ENCODE assay signal across 8 cellular contexts in genomic region chr1:151281225-151281968, GRCh38. TPM values are rescaled to one million over a fixed set of nuclear protein-coding genes. Genes with fewer than 3 reads are reported as not detected.
DNase-seq lines count a peak whose midpoint lies in the region; TF ChIP-seq lines count a peak whose summit lies in the region.

No MANE protein-coding gene starts in this region.

- no peaks in the 10 kb centered on the region for H3K9me3 ChIP-seq in H9 (ENCODE audit: control insufficient read depth, low read depth, low read length)
- no peaks in the 10 kb centered on the region for H3K9me3 ChIP-seq in MG63

- H2BK120ac ChIP-seq in H9 (ENCODE audit: low read depth, low read length, poor library complexity, severe bottlenecking) = peak overlapping the region; percentile 19

- H3K27me3 Mint-ChIP-seq in H9 (ENCODE audit: low read depth) (peaks cover 9% of the 10 kb centered on the region), nephron progenitor cell (ENCODE audit: low read depth, poor library complexity) (peaks cover 17% of the 10 kb centered on the region)
- H3K27me3 Mint-ChIP-seq in stimulated activated naive CD8-positive, alpha-beta T cell treated with anti-CD3 and anti-CD28 coated beads, Interleukin-15, Interleukin-2, amounts not matched to agents 100 ng/mL and 50 ng/mL, for 24 hours = no peaks in the 10 kb centered on the region

- H3K14ac ChIP-seq in H9 (ENCODE audit: insufficient read depth, low read length) = peak overlapping the region; percentile 94

- H3K23me2 ChIP-seq in H9 (ENCODE audit: insufficient read length, low read depth, low read length, poor library complexity, severe bottlenecking) = peaks cover 7% of the 10 kb centered on the region

- H3K27ac Mint-ChIP-seq in H9 (peak overlapping the region; percentile 100), nephron progenitor cell (peak overlapping the region; percentile 100)
- peak overlapping the region; percentile 99 for H3K27ac Mint-ChIP-seq in stimulated activated naive CD8-positive, alpha-beta T cell treated with anti-CD3 and anti-CD28 coated beads, Interleukin-15, Interleukin-2, amounts not matched to agents 100 ng/mL and 50 ng/mL, for 24 hours

- H2BK12ac ChIP-seq in H9 (ENCODE audit: insufficient read length, low read depth, low read length) = peak overlapping the region; percentile 78

- TF ChIP-seq CTCF in H9 (conservative IDR thresholded peaks at IDR 0.05) (0 out of 3 replicates have a peak, but pooled peaks have one; percentile 14), nephron progenitor cell (IDR thresholded peaks at IDR 0.05) (no peak)

- H3K4me3 Mint-ChIP-seq in H9 = peak overlapping the region; percentile 95 to 97
- H3K4me3 Mint-ChIP-seq in nephron progenitor cell = peak overlapping the region; percentile 93
- H3K4me3 Mint-ChIP-seq in stimulated activated naive CD8-positive, alpha-beta T cell treated with anti-CD3 and anti-CD28 coated beads, Interleukin-15, Interleukin-2, amounts not matched to agents 100 ng/mL and 50 ng/mL, for 24 hours = peak overlapping the region; percentile 97

- H3K4ac ChIP-seq in H9 (ENCODE audit: low read depth, low read length) = no peak overlapping the region; the same call in 1 of the 2 replicates

- H3K79me2 ChIP-seq in H9 (ENCODE audit: insufficient read depth, low read length) = peaks cover 8% of the 10 kb centered on the region; the same call in 1 of the 2 replicates

- peak overlapping the region; percentile 81 for H3K4me2 ChIP-seq in H9 (ENCODE audit: insufficient read depth, insufficient read length, low read length)

- no peak overlapping the region for H2AFZ ChIP-seq in H9 (ENCODE audit: low read length)

- H3K4me1 Mint-ChIP-seq in H9 (peaks cover 19 to 25% of the 10 kb centered on the region in 2 experiments), nephron progenitor cell (peaks cover 29% of the 10 kb centered on the region)
- peaks cover 56% of the 10 kb centered on the region for H3K4me1 Mint-ChIP-seq in stimulated activated naive CD8-positive, alpha-beta T cell treated with anti-CD3 and anti-CD28 coated beads, Interleukin-15, Interleukin-2, amounts not matched to agents 100 ng/mL and 50 ng/mL, for 24 hours (ENCODE audit: low read depth)

- H2BK5ac ChIP-seq in H9 (ENCODE audit: insufficient read length, low read length) = peak overlapping the region; percentile 71

- peak overlapping the region; percentile 98 for H3K18ac ChIP-seq in H9 (ENCODE audit: insufficient read length, low read depth, low read length)

- H3T11ph ChIP-seq in H9 (ENCODE audit: low read length) = peak overlapping the region; percentile 22

- peak overlapping the region; percentile 92 for H3K56ac ChIP-seq in H9 (ENCODE audit: insufficient read length, low read depth, low read length)

- no peak overlapping the region for H2BK15ac ChIP-seq in H9 (ENCODE audit: low read depth, low read length)

- H3K27me3 ChIP-seq in H9 (ENCODE audit: insufficient read depth, low read length) = no peaks in the 10 kb centered on the region
- no peaks in the 10 kb centered on the region for H3K27me3 ChIP-seq in MG63

- peak; percentile 99 for DNase-seq in EL
- DNase-seq in H9 = peak; percentile 96
- DNase-seq in MG63 = peak; percentile 99
- DNase-seq in SHP77 (lab: John Stamatoyannopoulos, UW) = peak; percentile 100
- peak; percentile 68 for DNase-seq in activated gamma-delta T cell (lab: John Stamatoyannopoulos, UW)
- DNase-seq in fibroblast of the conjunctiva (ENCODE audit: low read depth) = peak; percentile 98
- peak; percentile 94 for DNase-seq in nephron progenitor cell

- H4K20me1 ChIP-seq in H9 (ENCODE audit: control insufficient read depth, insufficient read depth, insufficient read length) = no peaks in the 10 kb centered on the region

- H2AK5ac ChIP-seq in H9 (ENCODE audit: insufficient read length, low read length) = no peak overlapping the region

- H2BK20ac ChIP-seq in H9 (ENCODE audit: low read depth, low read length, poor library complexity, severe bottlenecking) = no peak overlapping the region

- peak overlapping the region; percentile 90 for H3K9ac ChIP-seq in H9 (ENCODE audit: extremely low read depth, insufficient read length, low read length)

- peak overlapping the region; percentile 98 for H3K27ac ChIP-seq in H9 (ENCODE audit: insufficient read length, low read depth, low read length)

- H4K5ac ChIP-seq in H9 (ENCODE audit: insufficient read length, low read depth, low read length) = peak overlapping the region; percentile 95

- H3K79me1 ChIP-seq in H9 (ENCODE audit: insufficient read depth, low read depth, low read length, poor library complexity, severe bottlenecking) = no peaks in the 10 kb centered on the region

- H3K4me3 ChIP-seq in MG63 = peak overlapping the region; percentile 72

- H3K23ac ChIP-seq in H9 (ENCODE audit: insufficient read length, low read depth, low read length) = peak overlapping the region; percentile 1

- H3K4me1 ChIP-seq in H9 (ENCODE audit: insufficient read depth, low read length) = no peaks in the 10 kb centered on the region

- H3K9me3 Mint-ChIP-seq in H9 (no peaks in the 10 kb centered on the region), nephron progenitor cell (no peaks in the 10 kb centered on the region)
- no peaks in the 10 kb centered on the region for H3K9me3 Mint-ChIP-seq in stimulated activated naive CD8-positive, alpha-beta T cell treated with anti-CD3 and anti-CD28 coated beads, Interleukin-15, Interleukin-2, amounts not matched to agents 100 ng/mL and 50 ng/mL, for 24 hours

- peaks cover 13% of the 10 kb centered on the region for H3K36me3 ChIP-seq in MG63

- H3K36me3 Mint-ChIP-seq in H9 (ENCODE audit: insufficient read depth in 1 of 3, low read depth in 3 of 3) = peaks cover 20 to 25% (median 20%) of the 10 kb centered on the region in 3 experiments; a peak in 6 of 7 replicates
- no peaks in the 10 kb centered on the region for H3K36me3 Mint-ChIP-seq in nephron progenitor cell (ENCODE audit: low read depth)
- peaks cover 3% of the 10 kb centered on the region for H3K36me3 Mint-ChIP-seq in stimulated activated naive CD8-positive, alpha-beta T cell treated with anti-CD3 and anti-CD28 coated beads, Interleukin-15, Interleukin-2, amounts not matched to agents 100 ng/mL and 50 ng/mL, for 24 hours (ENCODE audit: low read depth)

- H4K91ac ChIP-seq in H9 (ENCODE audit: insufficient read length, low read depth, low read length) = no peak overlapping the region

- peak overlapping the region; percentile 58 for H4K8ac ChIP-seq in H9 (replicated peaks; ENCODE audit: insufficient read length, low read depth, low read length)

- WGBS in H9 (ENCODE audit: extremely low coverage, insufficient read length, low lambda C conversion rate) = no CpG with 5 or more reads among the region's 48 CpGs

RNA-seq across cellular contexts. Expression of gene ZNF687, which starts 0.7 kb away (rescaled TPM):
- total RNA-seq in H9 (2021) = 52.9 and 58.2 TPM in 2 replicates
- 14.9 and 22.9 TPM in 2 replicates for total RNA-seq in MG63 (2014; rRNA removed; shearing (Covaris generic); ENCODE audit: low replicate concordance)

RNA-seq across cellular contexts. Expression of gene PSMD4, which starts 26.9 kb away (rescaled TPM):
- 205 and 207 TPM in 2 replicates for total RNA-seq in H9 (2021)
- 225 and 311 TPM in 2 replicates for total RNA-seq in MG63 (2014; rRNA removed; shearing (Covaris generic); ENCODE audit: low replicate concordance)

RNA-seq across cellular contexts. Expression of gene PI4KB, which starts 45.8 kb away (rescaled TPM):
- 39.1 and 39.2 TPM in 2 replicates for total RNA-seq in H9 (2021)
- 42.2 and 44.2 TPM in 2 replicates for total RNA-seq in MG63 (2014; rRNA removed; shearing (Covaris generic); ENCODE audit: low replicate concordance)

Comparison
In these comparisons a context has a peak if more than half of its experiments do, and no peak if none do; other contexts are left out.
1. Peak in every context shown above with its lines: DNase-seq, H3K4me3 ChIP-seq and H3K27ac ChIP-seq.